In genomic region chr1:240351690-240352089, GRCh38 we compare ENCODE assay signal across 19 cellular contexts.
"Had no signal": no experiment of that assay in that cellular context is flagged by ENCODE, and none has a peak within 500 bp of the region (broad histone marks: within the 10 kb centered on the region; RNA-seq: fewer than 3 reads in every experiment).

No MANE protein-coding gene starts in this region.

- H3K4me1 ChIP-seq: gastroesophageal sphincter, tibial nerve had no signal

- H3K27me3 ChIP-seq: dorsolateral prefrontal cortex, gastroesophageal sphincter, tibial nerve had no signal

- H3K4me3 ChIP-seq: dorsolateral prefrontal cortex, gastroesophageal sphincter, mucosa of descending colon, skin epidermis, tibial nerve had no signal

- ATAC-seq: activated CD4-positive, CD25-positive, alpha-beta regulatory T cell treated with anti-CD3 and anti-CD28 coated beads, Interleukin-2, amount 50 U/mL, for 24 hours; gastroesophageal sphincter; left lobe of liver; mucosa of descending colon; naive thymus-derived CD4-positive, alpha-beta T cell had no signal

- DNase-seq: activated naive CD8-positive, alpha-beta T cell treated with anti-CD3 and anti-CD28 coated beads, Interleukin-2, amount 10 ng/mL, durations not matched to agents 7 days and 5 days; anterior cingulate cortex; dorsolateral prefrontal cortex; endodermal cell; erythroblast; islet precursor cell; mammary epithelial cell; mucosa of descending colon; naive thymus-derived CD4-positive, alpha-beta T cell; retina; stimulated activated CD4-positive, alpha-beta T cell treated with anti-CD3 and anti-CD28 coated beads, Interleukin-4, amount 100 ng/mL, for 24 hours; stimulated activated naive CD4-positive, alpha-beta T cell treated with Interleukin-2 at 50 U/mL for 16 hours; substantia nigra had no signal

- H3K27ac ChIP-seq: gastroesophageal sphincter, parathyroid adenoma, skin epidermis, tibial nerve had no signal

- H3K36me3 ChIP-seq: gastroesophageal sphincter had no signal

- H3K9me3 ChIP-seq: gastroesophageal sphincter, mucosa of descending colon, tibial nerve had no signal

- H2AFZ ChIP-seq: parathyroid adenoma had no signal

- H3K9ac ChIP-seq: parathyroid adenoma had no signal
